In the genomic region with DNA sequence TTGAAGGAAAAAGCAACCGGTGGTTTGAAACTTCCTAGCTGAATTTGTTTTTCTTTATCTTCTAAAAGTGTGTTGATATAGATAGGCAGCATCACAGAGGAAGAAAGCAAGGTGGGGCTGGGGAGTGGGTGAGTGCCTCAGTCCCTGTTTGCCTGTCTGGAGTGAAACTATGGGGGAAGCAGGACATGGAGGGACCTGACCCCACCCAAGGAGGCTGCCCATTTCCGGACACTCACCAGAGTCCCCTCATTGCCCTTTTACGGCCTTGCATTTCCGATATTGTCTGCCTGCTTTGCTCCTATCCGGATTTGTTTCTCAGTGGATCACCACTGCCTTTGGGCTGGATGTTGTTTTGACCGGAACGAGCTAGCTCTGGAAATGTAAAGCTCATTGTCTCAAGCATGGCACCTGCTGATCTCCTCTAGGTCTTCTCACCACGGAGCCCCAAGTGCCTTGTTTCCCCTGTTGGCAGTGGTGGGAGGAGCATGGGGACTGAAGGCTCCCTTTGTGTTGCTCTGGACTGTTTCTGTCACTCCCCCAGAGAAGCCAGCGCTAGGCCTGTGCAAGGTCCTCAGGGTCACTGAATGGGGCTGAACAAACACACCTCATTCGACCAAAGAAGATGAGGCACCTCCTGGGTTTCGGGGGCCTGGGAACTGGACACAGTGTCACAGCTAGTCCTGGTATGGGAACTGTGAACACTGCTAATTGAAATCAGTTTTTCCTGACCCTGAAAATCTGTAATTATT, we compare ENCODE assay signal across 1 cellular context.
A peak's percentile ranks its signal among the peaks of the same experiment; 100 is the strongest.
TF ChIP-seq lines count a peak whose summit lies in the region.

No MANE protein-coding gene starts in this region.

TF ChIP-seq in HepG2, 621 proteins besides CTCF, POLR2A, EP300 and RAD21 (continued from another document and continues in another):
- TF ChIP-seq SALL1 (CRISPR knock-in tag; IDR thresholded peaks at IDR 0.05) (peak; percentile 81), MED8 (CRISPR knock-in tag; IDR thresholded peaks at IDR 0.05; ENCODE audit: insufficient replicate concordance) (no peak), CC2D1A (CRISPR knock-in tag; IDR thresholded peaks at IDR 0.05) (no peak), ASH2L (IDR thresholded peaks at IDR 0.05; ENCODE audit: insufficient read length, low read depth, low read length) (peak; percentile 66), YEATS4 (CRISPR knock-in tag; IDR thresholded peaks at IDR 0.05; ENCODE audit: borderline replicate concordance) (peak; percentile 40; the same call in 1 of the 2 replicates), MIER2 (CRISPR knock-in tag; IDR thresholded peaks at IDR 0.05) (no peak), ZFP36L1 (CRISPR knock-in tag; IDR thresholded peaks at IDR 0.05) (no peak), ZNF263 (CRISPR knock-in tag; IDR thresholded peaks at IDR 0.05) (0 out of 2 replicates have a peak, but pooled peaks have one; percentile 46), GLI4 (CRISPR knock-in tag; IDR thresholded peaks at IDR 0.05; ENCODE audit: borderline replicate concordance) (no peak), ZNF24 (IDR thresholded peaks at IDR 0.05) (no peak), MYC (CRISPR knock-in tag; IDR thresholded peaks at IDR 0.05; ENCODE audit: borderline replicate concordance) (peak; percentile 70; the same call in 1 of the 2 replicates), NR3C1 (CRISPR knock-in tag; IDR thresholded peaks at IDR 0.05) (no peak), GATA4 (IDR thresholded peaks at IDR 0.05; ENCODE audit: borderline replicate concordance, low read depth) (peak; percentile 52; the same call in 1 of the 2 replicates), PHF21A (CRISPR knock-in tag; IDR thresholded peaks at IDR 0.05) (peak; percentile 69; the same call in 1 of the 2 replicates), ZBTB38 (CRISPR knock-in tag; IDR thresholded peaks at IDR 0.05) (peak; percentile 79; the same call in 1 of the 2 replicates), ZNF256 (CRISPR knock-in tag; conservative IDR thresholded peaks at IDR 0.05) (no peak), CREB1 (IDR thresholded peaks at IDR 0.05) (no peak), CREB1 (CRISPR knock-in tag; IDR thresholded peaks at IDR 0.05) (no peak), ATF1 (CRISPR knock-in tag; IDR thresholded peaks at IDR 0.05) (no peak), ZNF143 (CRISPR knock-in tag; IDR thresholded peaks at IDR 0.05) (no peak), SRF (IDR thresholded peaks at IDR 0.05; ENCODE audit: low read depth, low read length) (peak; percentile 88; the same call in 1 of the 2 replicates), FLYWCH1 (CRISPR knock-in tag; IDR thresholded peaks at IDR 0.05) (no peak)
- TF ChIP-seq, protein P1, sequence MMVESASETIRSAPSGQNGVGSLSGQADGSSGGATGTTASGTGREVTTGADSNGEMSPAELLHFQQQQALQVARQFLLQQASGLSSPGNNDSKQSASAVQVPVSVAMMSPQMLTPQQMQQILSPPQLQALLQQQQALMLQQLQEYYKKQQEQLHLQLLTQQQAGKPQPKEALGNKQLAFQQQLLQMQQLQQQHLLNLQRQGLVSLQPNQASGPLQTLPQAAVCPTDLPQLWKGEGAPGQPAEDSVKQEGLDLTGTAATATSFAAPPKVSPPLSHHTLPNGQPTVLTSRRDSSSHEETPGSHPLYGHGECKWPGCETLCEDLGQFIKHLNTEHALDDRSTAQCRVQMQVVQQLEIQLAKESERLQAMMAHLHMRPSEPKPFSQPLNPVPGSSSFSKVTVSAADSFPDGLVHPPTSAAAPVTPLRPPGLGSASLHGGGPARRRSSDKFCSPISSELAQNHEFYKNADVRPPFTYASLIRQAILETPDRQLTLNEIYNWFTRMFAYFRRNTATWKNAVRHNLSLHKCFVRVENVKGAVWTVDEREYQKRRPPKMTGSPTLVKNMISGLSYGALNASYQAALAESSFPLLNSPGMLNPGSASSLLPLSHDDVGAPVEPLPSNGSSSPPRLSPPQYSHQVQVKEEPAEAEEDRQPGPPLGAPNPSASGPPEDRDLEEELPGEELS (CRISPR knock-in tag; IDR thresholded peaks at IDR 0.05) = peak; percentile 76
- TF ChIP-seq, protein P2, sequence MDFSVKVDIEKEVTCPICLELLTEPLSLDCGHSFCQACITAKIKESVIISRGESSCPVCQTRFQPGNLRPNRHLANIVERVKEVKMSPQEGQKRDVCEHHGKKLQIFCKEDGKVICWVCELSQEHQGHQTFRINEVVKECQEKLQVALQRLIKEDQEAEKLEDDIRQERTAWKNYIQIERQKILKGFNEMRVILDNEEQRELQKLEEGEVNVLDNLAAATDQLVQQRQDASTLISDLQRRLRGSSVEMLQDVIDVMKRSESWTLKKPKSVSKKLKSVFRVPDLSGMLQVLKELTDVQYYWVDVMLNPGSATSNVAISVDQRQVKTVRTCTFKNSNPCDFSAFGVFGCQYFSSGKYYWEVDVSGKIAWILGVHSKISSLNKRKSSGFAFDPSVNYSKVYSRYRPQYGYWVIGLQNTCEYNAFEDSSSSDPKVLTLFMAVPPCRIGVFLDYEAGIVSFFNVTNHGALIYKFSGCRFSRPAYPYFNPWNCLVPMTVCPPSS (IDR thresholded peaks at IDR 0.05) = no peak
- TF ChIP-seq, protein P3, sequence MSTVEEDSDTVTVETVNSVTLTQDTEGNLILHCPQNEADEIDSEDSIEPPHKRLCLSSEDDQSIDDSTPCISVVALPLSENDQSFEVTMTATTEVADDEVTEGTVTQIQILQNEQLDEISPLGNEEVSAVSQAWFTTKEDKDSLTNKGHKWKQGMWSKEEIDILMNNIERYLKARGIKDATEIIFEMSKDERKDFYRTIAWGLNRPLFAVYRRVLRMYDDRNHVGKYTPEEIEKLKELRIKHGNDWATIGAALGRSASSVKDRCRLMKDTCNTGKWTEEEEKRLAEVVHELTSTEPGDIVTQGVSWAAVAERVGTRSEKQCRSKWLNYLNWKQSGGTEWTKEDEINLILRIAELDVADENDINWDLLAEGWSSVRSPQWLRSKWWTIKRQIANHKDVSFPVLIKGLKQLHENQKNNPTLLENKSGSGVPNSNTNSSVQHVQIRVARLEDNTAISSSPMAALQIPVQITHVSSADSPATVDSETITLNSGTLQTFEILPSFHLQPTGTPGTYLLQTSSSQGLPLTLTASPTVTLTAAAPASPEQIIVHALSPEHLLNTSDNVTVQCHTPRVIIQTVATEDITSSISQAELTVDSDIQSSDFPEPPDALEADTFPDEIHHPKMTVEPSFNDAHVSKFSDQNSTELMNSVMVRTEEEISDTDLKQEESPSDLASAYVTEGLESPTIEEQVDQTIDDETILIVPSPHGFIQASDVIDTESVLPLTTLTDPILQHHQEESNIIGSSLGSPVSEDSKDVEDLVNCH (CRISPR knock-in tag; IDR thresholded peaks at IDR 0.05) = no peak
- TF ChIP-seq, protein P4, sequence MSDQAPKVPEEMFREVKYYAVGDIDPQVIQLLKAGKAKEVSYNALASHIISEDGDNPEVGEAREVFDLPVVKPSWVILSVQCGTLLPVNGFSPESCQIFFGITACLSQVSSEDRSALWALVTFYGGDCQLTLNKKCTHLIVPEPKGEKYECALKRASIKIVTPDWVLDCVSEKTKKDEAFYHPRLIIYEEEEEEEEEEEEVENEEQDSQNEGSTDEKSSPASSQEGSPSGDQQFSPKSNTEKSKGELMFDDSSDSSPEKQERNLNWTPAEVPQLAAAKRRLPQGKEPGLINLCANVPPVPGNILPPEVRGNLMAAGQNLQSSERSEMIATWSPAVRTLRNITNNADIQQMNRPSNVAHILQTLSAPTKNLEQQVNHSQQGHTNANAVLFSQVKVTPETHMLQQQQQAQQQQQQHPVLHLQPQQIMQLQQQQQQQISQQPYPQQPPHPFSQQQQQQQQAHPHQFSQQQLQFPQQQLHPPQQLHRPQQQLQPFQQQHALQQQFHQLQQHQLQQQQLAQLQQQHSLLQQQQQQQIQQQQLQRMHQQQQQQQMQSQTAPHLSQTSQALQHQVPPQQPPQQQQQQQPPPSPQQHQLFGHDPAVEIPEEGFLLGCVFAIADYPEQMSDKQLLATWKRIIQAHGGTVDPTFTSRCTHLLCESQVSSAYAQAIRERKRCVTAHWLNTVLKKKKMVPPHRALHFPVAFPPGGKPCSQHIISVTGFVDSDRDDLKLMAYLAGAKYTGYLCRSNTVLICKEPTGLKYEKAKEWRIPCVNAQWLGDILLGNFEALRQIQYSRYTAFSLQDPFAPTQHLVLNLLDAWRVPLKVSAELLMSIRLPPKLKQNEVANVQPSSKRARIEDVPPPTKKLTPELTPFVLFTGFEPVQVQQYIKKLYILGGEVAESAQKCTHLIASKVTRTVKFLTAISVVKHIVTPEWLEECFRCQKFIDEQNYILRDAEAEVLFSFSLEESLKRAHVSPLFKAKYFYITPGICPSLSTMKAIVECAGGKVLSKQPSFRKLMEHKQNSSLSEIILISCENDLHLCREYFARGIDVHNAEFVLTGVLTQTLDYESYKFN (CRISPR knock-in tag; conservative IDR thresholded peaks at IDR 0.05) = peak; percentile 89
- TF ChIP-seq, protein P5, sequence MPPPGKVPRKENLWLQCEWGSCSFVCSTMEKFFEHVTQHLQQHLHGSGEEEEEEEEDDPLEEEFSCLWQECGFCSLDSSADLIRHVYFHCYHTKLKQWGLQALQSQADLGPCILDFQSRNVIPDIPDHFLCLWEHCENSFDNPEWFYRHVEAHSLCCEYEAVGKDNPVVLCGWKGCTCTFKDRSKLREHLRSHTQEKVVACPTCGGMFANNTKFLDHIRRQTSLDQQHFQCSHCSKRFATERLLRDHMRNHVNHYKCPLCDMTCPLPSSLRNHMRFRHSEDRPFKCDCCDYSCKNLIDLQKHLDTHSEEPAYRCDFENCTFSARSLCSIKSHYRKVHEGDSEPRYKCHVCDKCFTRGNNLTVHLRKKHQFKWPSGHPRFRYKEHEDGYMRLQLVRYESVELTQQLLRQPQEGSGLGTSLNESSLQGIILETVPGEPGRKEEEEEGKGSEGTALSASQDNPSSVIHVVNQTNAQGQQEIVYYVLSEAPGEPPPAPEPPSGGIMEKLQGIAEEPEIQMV (CRISPR knock-in tag; IDR thresholded peaks at IDR 0.05; ENCODE audit: low read depth) = no peak
- TF ChIP-seq, protein P6, sequence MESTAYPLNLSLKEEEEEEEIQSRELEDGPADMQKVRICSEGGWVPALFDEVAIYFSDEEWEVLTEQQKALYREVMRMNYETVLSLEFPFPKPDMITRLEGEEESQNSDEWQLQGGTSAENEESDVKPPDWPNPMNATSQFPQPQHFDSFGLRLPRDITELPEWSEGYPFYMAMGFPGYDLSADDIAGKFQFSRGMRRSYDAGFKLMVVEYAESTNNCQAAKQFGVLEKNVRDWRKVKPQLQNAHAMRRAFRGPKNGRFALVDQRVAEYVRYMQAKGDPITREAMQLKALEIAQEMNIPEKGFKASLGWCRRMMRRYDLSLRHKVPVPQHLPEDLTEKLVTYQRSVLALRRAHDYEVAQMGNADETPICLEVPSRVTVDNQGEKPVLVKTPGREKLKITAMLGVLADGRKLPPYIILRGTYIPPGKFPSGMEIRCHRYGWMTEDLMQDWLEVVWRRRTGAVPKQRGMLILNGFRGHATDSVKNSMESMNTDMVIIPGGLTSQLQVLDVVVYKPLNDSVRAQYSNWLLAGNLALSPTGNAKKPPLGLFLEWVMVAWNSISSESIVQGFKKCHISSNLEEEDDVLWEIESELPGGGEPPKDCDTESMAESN (CRISPR knock-in tag; conservative IDR thresholded peaks at IDR 0.05) = peak; percentile 61; the same call in 1 of the 2 replicates
- TF ChIP-seq, protein P7, sequence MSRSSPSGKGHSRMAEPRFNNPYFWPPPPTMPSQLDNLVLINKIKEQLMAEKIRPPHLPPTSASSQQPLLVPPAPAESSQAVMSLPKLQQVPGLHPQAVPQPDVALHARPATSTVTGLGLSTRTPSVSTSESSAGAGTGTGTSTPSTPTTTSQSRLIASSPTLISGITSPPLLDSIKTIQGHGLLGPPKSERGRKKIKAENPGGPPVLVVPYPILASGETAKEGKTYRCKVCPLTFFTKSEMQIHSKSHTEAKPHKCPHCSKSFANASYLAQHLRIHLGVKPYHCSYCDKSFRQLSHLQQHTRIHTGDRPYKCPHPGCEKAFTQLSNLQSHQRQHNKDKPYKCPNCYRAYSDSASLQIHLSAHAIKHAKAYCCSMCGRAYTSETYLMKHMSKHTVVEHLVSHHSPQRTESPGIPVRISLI (CRISPR knock-in tag; IDR thresholded peaks at IDR 0.05; ENCODE audit: borderline replicate concordance) = no peak
- TF ChIP-seq, protein P8, sequence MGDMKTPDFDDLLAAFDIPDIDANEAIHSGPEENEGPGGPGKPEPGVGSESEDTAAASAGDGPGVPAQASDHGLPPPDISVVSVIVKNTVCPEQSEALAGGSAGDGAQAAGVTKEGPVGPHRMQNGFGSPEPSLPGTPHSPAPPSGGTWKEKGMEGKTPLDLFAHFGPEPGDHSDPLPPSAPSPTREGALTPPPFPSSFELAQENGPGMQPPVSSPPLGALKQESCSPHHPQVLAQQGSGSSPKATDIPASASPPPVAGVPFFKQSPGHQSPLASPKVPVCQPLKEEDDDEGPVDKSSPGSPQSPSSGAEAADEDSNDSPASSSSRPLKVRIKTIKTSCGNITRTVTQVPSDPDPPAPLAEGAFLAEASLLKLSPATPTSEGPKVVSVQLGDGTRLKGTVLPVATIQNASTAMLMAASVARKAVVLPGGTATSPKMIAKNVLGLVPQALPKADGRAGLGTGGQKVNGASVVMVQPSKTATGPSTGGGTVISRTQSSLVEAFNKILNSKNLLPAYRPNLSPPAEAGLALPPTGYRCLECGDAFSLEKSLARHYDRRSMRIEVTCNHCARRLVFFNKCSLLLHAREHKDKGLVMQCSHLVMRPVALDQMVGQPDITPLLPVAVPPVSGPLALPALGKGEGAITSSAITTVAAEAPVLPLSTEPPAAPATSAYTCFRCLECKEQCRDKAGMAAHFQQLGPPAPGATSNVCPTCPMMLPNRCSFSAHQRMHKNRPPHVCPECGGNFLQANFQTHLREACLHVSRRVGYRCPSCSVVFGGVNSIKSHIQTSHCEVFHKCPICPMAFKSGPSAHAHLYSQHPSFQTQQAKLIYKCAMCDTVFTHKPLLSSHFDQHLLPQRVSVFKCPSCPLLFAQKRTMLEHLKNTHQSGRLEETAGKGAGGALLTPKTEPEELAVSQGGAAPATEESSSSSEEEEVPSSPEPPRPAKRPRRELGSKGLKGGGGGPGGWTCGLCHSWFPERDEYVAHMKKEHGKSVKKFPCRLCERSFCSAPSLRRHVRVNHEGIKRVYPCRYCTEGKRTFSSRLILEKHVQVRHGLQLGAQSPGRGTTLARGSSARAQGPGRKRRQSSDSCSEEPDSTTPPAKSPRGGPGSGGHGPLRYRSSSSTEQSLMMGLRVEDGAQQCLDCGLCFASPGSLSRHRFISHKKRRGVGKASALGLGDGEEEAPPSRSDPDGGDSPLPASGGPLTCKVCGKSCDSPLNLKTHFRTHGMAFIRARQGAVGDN (CRISPR knock-in tag; IDR thresholded peaks at IDR 0.05) = peak; percentile 77
- TF ChIP-seq, protein P9, sequence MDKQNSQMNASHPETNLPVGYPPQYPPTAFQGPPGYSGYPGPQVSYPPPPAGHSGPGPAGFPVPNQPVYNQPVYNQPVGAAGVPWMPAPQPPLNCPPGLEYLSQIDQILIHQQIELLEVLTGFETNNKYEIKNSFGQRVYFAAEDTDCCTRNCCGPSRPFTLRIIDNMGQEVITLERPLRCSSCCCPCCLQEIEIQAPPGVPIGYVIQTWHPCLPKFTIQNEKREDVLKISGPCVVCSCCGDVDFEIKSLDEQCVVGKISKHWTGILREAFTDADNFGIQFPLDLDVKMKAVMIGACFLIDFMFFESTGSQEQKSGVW (CRISPR knock-in tag; IDR thresholded peaks at IDR 0.05; ENCODE audit: borderline replicate concordance) = no peak
